17 cellular contexts compared by ENCODE assay signal in genomic region chr12:45209784-45210183, GRCh38.
"Had no signal": no experiment of that assay in that cellular context is flagged by ENCODE, and none has a peak within 500 bp of the region (broad histone marks: within the 10 kb centered on the region; RNA-seq: fewer than 3 reads in every experiment).

No MANE protein-coding gene starts in this region.

- FAIRE-seq: colon, islet of Langerhans had no signal

- H3K9me3 Mint-ChIP-seq: naive thymus-derived CD8-positive, alpha-beta T cell; neural progenitor cell; stimulated activated naive CD8-positive, alpha-beta T cell treated with anti-CD3 and anti-CD28 coated beads, Interleukin-15, Interleukin-2, amounts not matched to agents 100 ng/mL and 50 ng/mL, for 24 hours had no signal

- DNase-seq: cerebellar nuclear complex; dermis blood vessel endothelial cell; foreskin melanocyte; heart left ventricle; hypothalamus; kidney glomerular epithelial cell; mesendoderm; naive thymus-derived CD8-positive, alpha-beta T cell; nucleus accumbens; ovary; sigmoid colon; testis; upper lobe of right lung had no signal

- H3K36me3 Mint-ChIP-seq: naive thymus-derived CD8-positive, alpha-beta T cell; neural progenitor cell had no signal

- H3K27me3 Mint-ChIP-seq: naive thymus-derived CD8-positive, alpha-beta T cell; stimulated activated naive CD8-positive, alpha-beta T cell treated with anti-CD3 and anti-CD28 coated beads, Interleukin-15, Interleukin-2, amounts not matched to agents 100 ng/mL and 50 ng/mL, for 24 hours had no signal

- H3K4me3 Mint-ChIP-seq: naive thymus-derived CD8-positive, alpha-beta T cell; neural progenitor cell; stimulated activated naive CD8-positive, alpha-beta T cell treated with anti-CD3 and anti-CD28 coated beads, Interleukin-15, Interleukin-2, amounts not matched to agents 100 ng/mL and 50 ng/mL, for 24 hours had no signal

- H3K27ac Mint-ChIP-seq: neural progenitor cell; stimulated activated naive CD8-positive, alpha-beta T cell treated with anti-CD3 and anti-CD28 coated beads, Interleukin-15, Interleukin-2, amounts not matched to agents 100 ng/mL and 50 ng/mL, for 24 hours had no signal

- ATAC-seq: heart left ventricle; naive thymus-derived CD8-positive, alpha-beta T cell; upper lobe of right lung had no signal
